3 cellular contexts compared by ENCODE assay signal in the genomic region with DNA sequence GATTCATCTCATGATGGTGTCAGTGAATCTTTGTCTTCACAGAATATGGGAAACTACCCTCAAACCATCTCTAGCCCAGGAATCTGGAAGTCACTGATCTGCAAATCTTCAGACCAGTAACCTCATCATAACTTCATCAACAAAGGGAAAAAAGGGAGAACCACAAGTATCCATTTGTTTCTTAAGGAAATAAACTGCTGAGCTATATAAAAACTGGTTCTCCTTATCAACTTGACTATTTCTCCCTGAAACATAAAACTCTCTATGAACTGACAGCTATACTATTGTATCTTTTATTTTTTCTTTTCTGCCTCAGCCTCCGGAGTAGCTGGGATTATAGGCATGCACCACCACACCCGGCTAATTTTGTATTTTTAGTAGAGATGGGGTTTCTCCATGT.
TF ChIP-seq lines count a peak whose summit lies in the region.

No MANE protein-coding gene starts in this region.

TF ChIP-seq in HepG2, 621 proteins besides CTCF, POLR2A, EP300 and RAD21:
- TF ChIP-seq, protein P1, sequence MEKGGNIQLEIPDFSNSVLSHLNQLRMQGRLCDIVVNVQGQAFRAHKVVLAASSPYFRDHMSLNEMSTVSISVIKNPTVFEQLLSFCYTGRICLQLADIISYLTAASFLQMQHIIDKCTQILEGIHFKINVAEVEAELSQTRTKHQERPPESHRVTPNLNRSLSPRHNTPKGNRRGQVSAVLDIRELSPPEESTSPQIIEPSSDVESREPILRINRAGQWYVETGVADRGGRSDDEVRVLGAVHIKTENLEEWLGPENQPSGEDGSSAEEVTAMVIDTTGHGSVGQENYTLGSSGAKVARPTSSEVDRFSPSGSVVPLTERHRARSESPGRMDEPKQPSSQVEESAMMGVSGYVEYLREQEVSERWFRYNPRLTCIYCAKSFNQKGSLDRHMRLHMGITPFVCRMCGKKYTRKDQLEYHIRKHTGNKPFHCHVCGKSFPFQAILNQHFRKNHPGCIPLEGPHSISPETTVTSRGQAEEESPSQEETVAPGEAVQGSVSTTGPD (CRISPR knock-in tag; IDR thresholded peaks at IDR 0.05), result no peak
- TF ChIP-seq PRMT3 (CRISPR knock-in tag; IDR thresholded peaks at IDR 0.05; ENCODE audit: borderline replicate concordance, low read depth) (no peak), MAFF (IDR thresholded peaks at IDR 0.05; ENCODE audit: low read depth, low read length) (0 out of 2 replicates have a peak, but pooled peaks have one; percentile 19), ZNF354B (CRISPR knock-in tag; IDR thresholded peaks at IDR 0.05) (no peak), YEATS2 (CRISPR knock-in tag; IDR thresholded peaks at IDR 0.05; ENCODE audit: borderline replicate concordance) (no peak), KAT2B (IDR thresholded peaks at IDR 0.05; ENCODE audit: borderline replicate concordance, low read depth, low read length) (no peak), MIER3 (CRISPR knock-in tag; IDR thresholded peaks at IDR 0.05; ENCODE audit: borderline replicate concordance) (no peak), MAFK (conservative IDR thresholded peaks at IDR 0.05 in 1 of 2, IDR thresholded peaks at IDR 0.05 in 1 of 2; ENCODE audit: low read length in 2 of 2) (peak; percentile 1 to 56; a peak in 2 of 4 replicates), GLI4 (CRISPR knock-in tag; IDR thresholded peaks at IDR 0.05; ENCODE audit: borderline replicate concordance) (no peak)

TF ChIP-seq in IMR-90, 13 proteins besides CTCF, POLR2A, EP300 and RAD21:
- TF ChIP-seq, protein P2, sequence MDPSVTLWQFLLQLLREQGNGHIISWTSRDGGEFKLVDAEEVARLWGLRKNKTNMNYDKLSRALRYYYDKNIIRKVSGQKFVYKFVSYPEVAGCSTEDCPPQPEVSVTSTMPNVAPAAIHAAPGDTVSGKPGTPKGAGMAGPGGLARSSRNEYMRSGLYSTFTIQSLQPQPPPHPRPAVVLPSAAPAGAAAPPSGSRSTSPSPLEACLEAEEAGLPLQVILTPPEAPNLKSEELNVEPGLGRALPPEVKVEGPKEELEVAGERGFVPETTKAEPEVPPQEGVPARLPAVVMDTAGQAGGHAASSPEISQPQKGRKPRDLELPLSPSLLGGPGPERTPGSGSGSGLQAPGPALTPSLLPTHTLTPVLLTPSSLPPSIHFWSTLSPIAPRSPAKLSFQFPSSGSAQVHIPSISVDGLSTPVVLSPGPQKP (IDR thresholded peaks at IDR 0.05; ENCODE audit: borderline replicate concordance, low read depth, low read length), result no peak
- 0 out of 2 replicates have a peak, but pooled peaks have one; percentile 4 for TF ChIP-seq MAFK (IDR thresholded peaks at IDR 0.05; ENCODE audit: low read depth, low read length)
- TF ChIP-seq MXI1 (IDR thresholded peaks at IDR 0.05; ENCODE audit: borderline replicate concordance, low read depth, low read length), result no peak

TF ChIP-seq in K562, 482 proteins besides CTCF, POLR2A, EP300 and RAD21:
- peak; percentile 26; the same call in 1 of the 2 replicates for TF ChIP-seq C11orf30 (IDR thresholded peaks at IDR 0.05; ENCODE audit: low read depth)
- no peak for TF ChIP-seq MTA3 (IDR thresholded peaks at IDR 0.05; ENCODE audit: borderline replicate concordance)
- peak; percentile 43; the same call in 1 of the 2 replicates for TF ChIP-seq ZNF316 (IDR thresholded peaks at IDR 0.05)
- peak in 1 of 3 experiments; percentile 67; a peak in 1 of 6 replicates for TF ChIP-seq ZBTB11 (CRISPR knock-in tag; IDR thresholded peaks at IDR 0.05)
TF ChIP-seq in K562: peak in this region for 3.
